17 cellular contexts compared by ENCODE assay signal in the genomic region with DNA sequence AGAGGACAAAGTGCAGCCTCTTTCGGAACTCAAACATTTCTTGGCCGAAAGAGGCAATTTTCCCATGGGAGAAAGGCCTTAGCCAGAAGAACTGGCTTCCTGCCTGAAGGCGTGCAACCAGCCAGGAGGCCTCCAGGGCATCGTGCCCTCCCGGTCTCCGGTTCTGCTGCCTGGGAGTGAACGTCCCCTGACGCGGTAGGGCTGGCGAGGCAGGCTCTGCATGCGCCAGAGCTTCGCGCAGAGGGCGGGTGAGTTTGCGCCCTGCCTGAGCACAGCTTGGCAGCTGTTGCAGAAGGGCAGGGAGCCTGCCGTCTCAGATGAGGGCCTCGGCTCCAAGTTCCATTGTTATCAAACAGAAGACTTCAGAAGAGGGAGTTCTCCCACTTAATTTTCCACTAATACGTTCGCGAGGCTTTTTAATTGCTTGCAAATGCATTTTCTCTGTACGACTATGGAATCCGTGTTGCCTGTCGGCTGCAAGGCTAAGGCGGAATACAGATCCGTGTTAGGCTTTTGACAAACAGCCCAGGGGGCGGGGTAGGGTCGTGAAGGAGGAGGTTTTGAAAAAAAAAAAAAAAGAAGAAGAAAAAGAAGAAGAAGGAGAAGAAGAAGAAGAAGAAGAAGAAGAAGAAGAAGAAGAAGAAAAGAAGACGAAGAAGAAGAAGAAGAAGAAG.
DNase-seq lines count a peak whose midpoint lies in the region; ATAC-seq and TF ChIP-seq lines count a peak whose summit lies in the region.
"Had no signal": no experiment of that assay in that cellular context is flagged by ENCODE, and none has a peak within 500 bp of the region (broad histone marks: within the 10 kb centered on the region; RNA-seq: fewer than 3 reads in every experiment).

No MANE protein-coding gene starts in this region.

- TF ChIP-seq CTCF in nephron (IDR thresholded peaks at IDR 0.05; ENCODE audit: unreplicated experiment in 3 of 3): no peak

- H3K9me3 ChIP-seq in SK-N-MC (ENCODE audit: low read depth, low read length): no peaks in the 10 kb centered on the region
- H3K9me3 ChIP-seq: vagina had no signal

- H3K36me3 Mint-ChIP-seq in nephron (ENCODE audit: low read depth): no peaks in the 10 kb centered on the region
- H3K36me3 Mint-ChIP-seq: CD8-positive, alpha-beta T cell had no signal

- H3K27me3 Mint-ChIP-seq in nephron (ENCODE audit: low read depth): peaks cover 100% of the 10 kb centered on the region

- no peaks in the 10 kb centered on the region for H3K4me1 Mint-ChIP-seq in nephron

- peak; percentile 53 for DNase-seq in ELF-1 (ENCODE audit: low read depth, low spot score)
- DNase-seq in SK-N-MC (ENCODE audit: low read depth, low spot score): no peak
- peak; percentile 1 for DNase-seq in fibroblast of peridontal ligament (ENCODE audit: extremely low read depth)
- DNase-seq in AG08396 (ENCODE audit: low spot score): no peak
- no peak for DNase-seq in NCI-H446 treated with DMSO at 0.1 percent for 48 hours (lab: John Stamatoyannopoulos, UW)
- no peak for DNase-seq in NCI-H2227 treated with DMSO at 0.1 percent for 48 hours (lab: John Stamatoyannopoulos, UW)
- DNase-seq: ACHN; activated CD4-positive, alpha-beta T cell treated with anti-CD3 and anti-CD28 coated beads for 48 hours; activated naive CD4-positive, alpha-beta T cell treated with Interleukin-2 at 50 U/mL for 16 hours; brain microvascular endothelial cell; CD8-positive, alpha-beta T cell; NCI-H1694; NCI-H524 treated with DMSO at 0.1 percent for 48 hours had no signal

- no peak overlapping the region for H3K27ac ChIP-seq in SK-N-MC
- H3K27ac ChIP-seq: brain microvascular endothelial cell, vagina had no signal

- no peak overlapping the region for H3K27ac Mint-ChIP-seq in nephron
- H3K27ac Mint-ChIP-seq: CD8-positive, alpha-beta T cell; natural killer cell treated with Interleukin-12 subunit alpha and Interleukin-12 subunit beta and Interleukin-15 and Interleukin-18, amount 100 ng/mL, for 72 hours had no signal

- H3K36me3 ChIP-seq in SK-N-MC (ENCODE audit: insufficient read depth, low read length): no peaks in the 10 kb centered on the region
- H3K36me3 ChIP-seq: brain microvascular endothelial cell, vagina had no signal

- peak overlapping the region in 2 of 3 experiments; percentile 19 to 54 for H3K4me3 Mint-ChIP-seq in nephron
- H3K4me3 Mint-ChIP-seq: CD8-positive, alpha-beta T cell; natural killer cell treated with Interleukin-12 subunit alpha and Interleukin-12 subunit beta and Interleukin-15 and Interleukin-18, amount 100 ng/mL, for 72 hours had no signal

- peak overlapping the region; percentile 30; the same call in 1 of the 2 replicates for H3K4me3 ChIP-seq in SK-N-MC
- H3K4me3 ChIP-seq: vagina had no signal

- no peak for ATAC-seq in GM19452 (IDR thresholded peaks at IDR 0.05; ENCODE audit: unreplicated experiment)
- ATAC-seq: CD8-positive, alpha-beta T cell; natural killer cell treated with Interleukin-12 subunit alpha and Interleukin-12 subunit beta and Interleukin-15 and Interleukin-18, amount 100 ng/mL, for 72 hours had no signal

- H3K9me3 Mint-ChIP-seq in nephron: peaks cover 11% of the 10 kb centered on the region

- no peak overlapping the region for H3K9ac ChIP-seq in SK-N-MC (ENCODE audit: insufficient read length)

Comparison
In these comparisons a context has a peak if more than half of its experiments do, and no peak if none do; other contexts are left out.
1. DNase-seq: peak in ELF-1 (single experiment) and fibroblast of peridontal ligament (single experiment); none in SK-N-MC (single experiment), AG08396 (single experiment), NCI-H446 treated with DMSO at 0.1 percent for 48 hours (single experiment) and NCI-H2227 treated with DMSO at 0.1 percent for 48 hours (single experiment).